26 cellular contexts compared by ENCODE assay signal in the genomic region with DNA sequence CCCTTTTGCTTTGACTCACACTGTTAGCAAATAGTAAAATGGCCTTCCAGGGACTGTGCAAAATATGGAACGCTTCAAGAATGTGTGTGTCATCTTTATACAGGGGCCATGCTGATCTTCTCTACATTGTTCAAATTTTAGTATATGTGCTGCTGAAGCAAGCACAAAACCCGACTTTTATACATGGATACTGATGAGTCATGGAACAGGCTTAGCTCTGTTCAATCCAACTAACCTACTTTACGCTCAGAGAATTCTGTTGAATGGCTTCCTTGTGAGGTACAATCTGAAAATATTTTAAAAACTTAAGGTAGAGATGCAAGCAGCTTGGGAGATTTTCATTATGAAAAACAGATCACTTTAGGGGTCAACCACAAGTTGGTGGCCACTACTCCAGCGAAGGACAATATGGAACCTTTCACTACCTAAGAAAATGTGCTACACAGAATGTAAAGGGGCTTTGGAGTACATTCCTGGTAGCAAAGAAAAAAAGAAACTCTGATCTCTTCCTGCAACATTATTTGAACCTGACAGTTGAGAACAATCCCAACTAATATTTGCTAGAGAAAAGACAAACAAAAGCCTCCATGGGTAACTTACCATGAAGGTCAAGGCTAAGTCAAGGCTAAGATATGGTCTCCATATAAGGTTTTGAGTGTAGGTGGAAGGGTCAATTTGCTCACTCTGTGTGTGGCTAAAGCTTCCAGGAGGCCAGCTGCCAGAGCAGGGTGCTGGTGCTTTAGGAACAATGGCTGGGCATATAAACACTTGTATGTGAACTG.
"Had no signal": no experiment of that assay in that cellular context is flagged by ENCODE, and none has a peak within 500 bp of the region (broad histone marks: within the 10 kb centered on the region; RNA-seq: fewer than 3 reads in every experiment).

No MANE protein-coding gene starts in this region.

- FAIRE-seq: endometrium, frontal cortex, keratinocyte had no signal

- H3K4me3 ChIP-seq: coronary artery, lower lobe of right lung, psoas muscle, smooth muscle cell, suprapubic skin, transverse colon, vagina had no signal

- DNase-seq: dermis blood vessel endothelial cell; effector memory CD4-positive, alpha-beta T cell; hypothalamus; immature natural killer cell; left ventricle myocardium superior; lower lobe of right lung; naive thymus-derived CD8-positive, alpha-beta T cell; nephron progenitor cell; nucleus accumbens; psoas muscle; retina; stimulated activated CD4-positive, alpha-beta T cell treated with anti-CD3 and anti-CD28 coated beads, Interleukin-12 subunit alpha, Interleukin-12 subunit beta, amount 100 ng/mL, for 4 hours; stimulated activated CD4-positive, alpha-beta T cell treated with anti-CD3 and anti-CD28 coated beads, Interleukin-1b, Interleukin-23, amount 100 ng/mL, for 48 hours; stimulated activated CD4-positive, alpha-beta T cell treated with anti-CD3 and anti-CD28 coated beads, Interleukin-4, amount 100 ng/mL, for 1 hour; stimulated activated CD8-positive, alpha-beta memory T cell treated with anti-CD3 and anti-CD28 coated beads, Interleukin-4, amount 100 ng/mL, for 48 hours; stimulated activated naive CD4-positive, alpha-beta T cell; stimulated activated naive CD8-positive, alpha-beta T cell treated with anti-CD3 and anti-CD28 coated beads, Interleukin-15, amount 100 ng/mL, for 72 hours; transverse colon had no signal

- ATAC-seq: left ventricle myocardium superior; lower lobe of right lung; naive thymus-derived CD8-positive, alpha-beta T cell; psoas muscle; sciatic nerve; stimulated activated naive CD8-positive, alpha-beta T cell treated with anti-CD3 and anti-CD28 coated beads, Interleukin-15, amount 100 ng/mL, for 72 hours had no signal
